ENCODE assay signal across 8 cellular contexts in the genomic region with DNA sequence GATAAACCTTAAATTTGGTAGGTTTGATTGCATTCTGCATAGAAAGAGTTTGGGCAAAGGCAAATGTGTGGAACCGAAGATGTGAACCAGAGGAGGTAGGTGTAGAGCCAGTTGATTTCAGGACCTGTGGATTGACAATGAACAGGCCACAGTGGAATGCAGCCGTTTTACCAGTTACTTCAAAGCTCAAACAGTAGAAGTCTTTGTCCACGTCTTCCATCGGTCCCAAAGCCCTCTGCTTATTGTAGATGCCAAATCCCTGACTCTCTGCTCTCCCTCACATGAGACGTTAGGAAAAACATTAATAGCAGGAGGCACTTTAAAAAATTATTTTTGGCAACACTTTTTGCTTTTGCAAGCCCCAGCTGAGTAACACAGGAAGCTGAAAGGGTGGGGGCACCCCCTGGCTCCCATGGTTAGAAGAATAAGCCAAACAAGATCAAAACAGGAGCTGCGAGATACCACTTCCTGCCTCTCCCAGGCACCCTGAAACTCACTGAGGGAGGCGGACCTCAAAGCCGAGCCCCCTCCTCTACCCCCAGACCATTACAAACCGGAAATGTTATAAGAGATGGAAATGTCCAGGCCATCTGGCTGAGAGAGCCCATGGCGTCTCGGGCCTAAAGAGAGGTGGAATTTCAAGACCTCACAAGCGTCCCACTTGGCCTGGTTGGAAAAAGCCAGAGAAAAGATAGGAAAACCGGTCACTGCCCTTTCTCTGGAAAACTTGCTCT. TPM values are rescaled to one million over a fixed set of nuclear protein-coding genes. Genes with fewer than 3 reads are reported as not detected.
DNase-seq lines count a peak whose midpoint lies in the region; ATAC-seq and TF ChIP-seq lines count a peak whose summit lies in the region.

No MANE protein-coding gene starts in this region.

- H4K5ac ChIP-seq in mesendoderm (ENCODE audit: low read length): no peak overlapping the region

- H3K79me1 ChIP-seq in mesendoderm (ENCODE audit: low read length): no peaks in the 10 kb centered on the region

- no peak overlapping the region for H3K23ac ChIP-seq in mesendoderm (ENCODE audit: low read length)

- H3K27ac Mint-ChIP-seq in activated B cell treated with CpG ODN at 0.5 μM for 24 hours: no peak overlapping the region

- no peak overlapping the region for H3K18ac ChIP-seq in mesendoderm (ENCODE audit: low read length)

- WGBS in mesendoderm (ENCODE audit: extremely low coverage, insufficient coverage, low lambda C conversion rate): no CpG with 5 or more reads among the region's 13 CpGs

- H3K79me2 ChIP-seq in ACC112 (ENCODE audit: control insufficient read depth, insufficient read depth, low read length, unreplicated experiment) (no peaks in the 10 kb centered on the region), mesendoderm (ENCODE audit: control insufficient read depth, insufficient read depth, low read length) (no peaks in the 10 kb centered on the region)

- H3K27ac ChIP-seq in ACC112 (ENCODE audit: low read depth, low read length) (peak overlapping the region; percentile 76), mesendoderm (ENCODE audit: low read depth, low read length) (no peak overlapping the region)

- H3K27me3 Mint-ChIP-seq in activated B cell treated with CpG ODN at 0.5 μM for 24 hours: no peaks in the 10 kb centered on the region

- H3K9ac ChIP-seq in mesendoderm (ENCODE audit: low read length): no peak overlapping the region

- H2BK15ac ChIP-seq in mesendoderm (replicated peaks; ENCODE audit: low read depth): no peak overlapping the region

- CTCF ChIA-PET in activated B cell treated with CpG ODN at 0.5 μM for 24 hours (lab: Charles Lee): interaction anchor here (1.0 to 5.4 kb wide), 4 partner anchors 14 to 76 kb away, joined by 4 to 88 read pairs (median 9); a partner anchor contains a TSS

- H3K36me3 Mint-ChIP-seq in activated B cell treated with CpG ODN at 0.5 μM for 24 hours (ENCODE audit: low read depth): peaks cover 41% of the 10 kb centered on the region

- H3K4me3 ChIP-seq in ACC112 (ENCODE audit: low read depth, low read length): peak overlapping the region; percentile 19; the same call in 1 of the 2 replicates
- H3K4me3 ChIP-seq in choroid plexus epithelial cell (ENCODE audit: low read depth, low read length): peak overlapping the region; percentile 5
- no peak overlapping the region for H3K4me3 ChIP-seq in mesendoderm (ENCODE audit: low read length)

- ATAC-seq in GM19351 (IDR thresholded peaks at IDR 0.05; ENCODE audit: unreplicated experiment) (peak; percentile 68), HG03469 (IDR thresholded peaks at IDR 0.05; ENCODE audit: unreplicated experiment) (peak; percentile 66), activated B cell treated with CpG ODN at 0.5 μM for 24 hours (ENCODE audit: low read depth) (peak; percentile 43)

- H3K4me1 Mint-ChIP-seq in activated B cell treated with CpG ODN at 0.5 μM for 24 hours: peaks cover 16% of the 10 kb centered on the region

- TF ChIP-seq CTCF in activated B cell treated with CpG ODN at 0.5 μM for 24 hours (IDR thresholded peaks at IDR 0.05) (no peak), choroid plexus epithelial cell (conservative IDR thresholded peaks at IDR 0.05; ENCODE audit: low read depth, low read length) (no peak)

- H2BK120ac ChIP-seq in mesendoderm (ENCODE audit: low read depth, low read length): no peak overlapping the region

- no peak overlapping the region for H3K4me2 ChIP-seq in mesendoderm (ENCODE audit: low read length)

- no peaks in the 10 kb centered on the region for H3K9me3 Mint-ChIP-seq in activated B cell treated with CpG ODN at 0.5 μM for 24 hours

- H3K27me3 ChIP-seq in ACC112 (ENCODE audit: insufficient read depth, low read length) (no peaks in the 10 kb centered on the region), mesendoderm (ENCODE audit: insufficient read depth, low read length, poor library complexity) (no peaks in the 10 kb centered on the region)

- H2AK5ac ChIP-seq in mesendoderm (ENCODE audit: low read length): no peak overlapping the region

- H3K4ac ChIP-seq in mesendoderm (ENCODE audit: low read depth, low read length): no peak overlapping the region

- H3K4me3 Mint-ChIP-seq in activated B cell treated with CpG ODN at 0.5 μM for 24 hours: no peak overlapping the region

- DNase-seq in activated B cell treated with CpG ODN at 0.5 μM for 24 hours (no peak), choroid plexus epithelial cell (ENCODE audit: low read depth) (peak; percentile 91), mesendoderm (peak; percentile 34), NCI-H524 (lab: John Stamatoyannopoulos, UW) (no peak)
- DNase-seq in stimulated activated CD8-positive, alpha-beta memory T cell treated with anti-CD3 and anti-CD28 coated beads, Interleukin-4, amount 100 ng/mL, for 48 hours: peak; percentile 82

- no peak overlapping the region for H4K8ac ChIP-seq in mesendoderm (ENCODE audit: low read depth, low read length)

- intact Hi-C loops in activated B cell treated with CpG ODN at 0.5 μM for 24 hours (cut with micrococcal nuclease): no loop called here

- POLR2A ChIA-PET in activated B cell treated with CpG ODN at 0.5 μM for 24 hours (lab: Charles Lee): interaction anchor here (0.8 to 5.0 kb wide), 12 partner anchors 9 to 72 kb away, joined by 3 to 175 read pairs (median 7); a partner anchor contains a TSS

- peak overlapping the region; percentile 96 for H2AFZ ChIP-seq in ACC112 (ENCODE audit: low read length, unreplicated experiment)

- H3K56ac ChIP-seq in mesendoderm (ENCODE audit: low read length): peak overlapping the region; percentile 1

- H2BK5ac ChIP-seq in mesendoderm (ENCODE audit: low read length): no peak overlapping the region

- H3K4me1 ChIP-seq in ACC112 (ENCODE audit: control insufficient read depth, insufficient read depth, low read length, unreplicated experiment) (peaks cover 19% of the 10 kb centered on the region), mesendoderm (ENCODE audit: control insufficient read depth, low read depth, low read length) (peaks cover 5% of the 10 kb centered on the region)

- H3K36me3 ChIP-seq in ACC112 (ENCODE audit: insufficient read depth, low read length): no peaks in the 10 kb centered on the region
- no peaks in the 10 kb centered on the region for H3K36me3 ChIP-seq in mesendoderm (ENCODE audit: control insufficient read depth, insufficient read depth, low read length)

RNA-seq across cellular contexts. Expression of a gene that starts 13.5 kb away (rescaled TPM):
- 158 and 166 TPM in 2 replicates for total RNA-seq in activated B cell treated with CpG ODN at 0.5 μM for 24 hours
- polyA plus RNA-seq in mesendoderm (2013, experiment 1 of 2): not detected
- not detected for polyA plus RNA-seq in mesendoderm (2013, experiment 2 of 2)

RNA-seq across cellular contexts. Expression of a gene that starts 15.0 kb away (rescaled TPM):
- total RNA-seq in activated B cell treated with CpG ODN at 0.5 μM for 24 hours: 3.7 TPM in 2 replicates
- 1.8 TPM for polyA plus RNA-seq in mesendoderm (2013, experiment 1 of 2)
- 1.7 TPM for polyA plus RNA-seq in mesendoderm (2013, experiment 2 of 2)

RNA-seq across cellular contexts. Expression of a gene that starts 36.6 kb away (rescaled TPM):
- 0.42 and 0.81 TPM in 2 replicates for total RNA-seq in activated B cell treated with CpG ODN at 0.5 μM for 24 hours
- 3.9 TPM for polyA plus RNA-seq in mesendoderm (2013, experiment 1 of 2)
- 4.4 TPM for polyA plus RNA-seq in mesendoderm (2013, experiment 2 of 2)

RNA-seq across cellular contexts. Expression of a gene that starts 58.4 kb away (rescaled TPM):
- total RNA-seq in activated B cell treated with CpG ODN at 0.5 μM for 24 hours: 13.3 and 15.4 TPM in 2 replicates
- polyA plus RNA-seq in mesendoderm (2013, experiment 1 of 2): 7.3 TPM
- 7.1 TPM for polyA plus RNA-seq in mesendoderm (2013, experiment 2 of 2)

Comparison
In these comparisons a context has a peak if more than half of its experiments do, and no peak if none do; other contexts are left out.
1. DNase-seq: peak in choroid plexus epithelial cell (single experiment), mesendoderm (single experiment) and stimulated activated CD8-positive, alpha-beta memory T cell treated with anti-CD3 and anti-CD28 coated beads, Interleukin-4, amount 100 ng/mL, for 48 hours (single experiment); none in activated B cell treated with CpG ODN at 0.5 μM for 24 hours (single experiment) and NCI-H524 (0 of 2).
2. Peak in every context shown above with its lines, with median percentiles within 50 percentile points of each other: ATAC-seq.